8 cellular contexts compared by ENCODE assay signal in genomic region chr1:180586671-180587155, GRCh38. TPM values are rescaled to one million over a fixed set of nuclear protein-coding genes. Genes with fewer than 3 reads are reported as not detected.
DNase-seq lines count a peak whose midpoint lies in the region; ATAC-seq and TF ChIP-seq lines count a peak whose summit lies in the region.

No MANE protein-coding gene starts in this region.

- 10 to 27% (median 20%) methylated on average over 1 of the region's 1 CpG for WGBS in stomach, 5 donors

- peak; percentile 73 to 85 for ATAC-seq in activated T-cell treated with anti-CD3 and anti-CD28 coated beads, Interleukin-2, amount 50 U/mL, for 72 hours (replicated peaks in 1 of 2)
- ATAC-seq in GM21528 (IDR thresholded peaks at IDR 0.05; ENCODE audit: low FRiP score, unreplicated experiment) = no peak
- no peak for ATAC-seq in CD8-positive, alpha-beta T cell

- H3K4me3 ChIP-seq in stomach = no peak overlapping the region
- no peak overlapping the region for H3K4me3 ChIP-seq in CD8-positive, alpha-beta T cell (ENCODE audit: low read depth, low read length)

- H3K9me3 ChIP-seq in stomach = peaks cover 0 to 12% (median 5%) of the 10 kb centered on the region in 4 donors
- H3K9me3 ChIP-seq in CD8-positive, alpha-beta T cell (ENCODE audit: low read length) = no peaks in the 10 kb centered on the region

- no peaks in the 10 kb centered on the region for H3K27me3 ChIP-seq in stomach
- no peaks in the 10 kb centered on the region for H3K27me3 ChIP-seq in CD8-positive, alpha-beta T cell (ENCODE audit: insufficient read depth, low read length)

- peak; percentile 32 to 36 for DNase-seq in activated T-cell treated with anti-CD3 and anti-CD28 coated beads, Interleukin-2, amount 50 U/mL, for 72 hours
- DNase-seq in activated T-cell treated with anti-CD3 and anti-CD28 coated beads, Interleukin-2, amount 50 U/mL, for 1 hour = no peak
- DNase-seq in NCI-H226 = peak; percentile 83
- DNase-seq in ecto neural progenitor cell (ENCODE audit: low spot score) = peak; percentile 34
- DNase-seq in stomach = peak; percentile 78
- DNase-seq in middle frontal gyrus (ENCODE audit: extremely low spot score, low spot score) = no peak
- DNase-seq in CD8-positive, alpha-beta T cell = no peak

- TF ChIP-seq CTCF in stomach (IDR thresholded peaks at IDR 0.05) = no peak
- no peak for TF ChIP-seq CTCF in CD8-positive, alpha-beta T cell (IDR thresholded peaks at IDR 0.05)

- H3K4me1 Mint-ChIP-seq in activated T-cell treated with anti-CD3 and anti-CD28 coated beads, Interleukin-2, amount 50 U/mL, for 72 hours (ENCODE audit: low read depth) = peaks cover 29% of the 10 kb centered on the region
- H3K4me1 Mint-ChIP-seq in CD8-positive, alpha-beta T cell (ENCODE audit: low read depth) = no peaks in the 10 kb centered on the region

- H3K4me1 ChIP-seq in stomach = peaks cover 0 to 19% (median 4%) of the 10 kb centered on the region in 4 donors
- H3K4me1 ChIP-seq in CD8-positive, alpha-beta T cell (ENCODE audit: insufficient read depth, low read length) = no peaks in the 10 kb centered on the region

- POLR2A ChIA-PET in CD8-positive, alpha-beta T cell (lab: Charles Lee) = no interaction called here

- TF ChIP-seq POLR2A in stomach (IDR thresholded peaks at IDR 0.05) = no peak

- intact Hi-C loops in stomach (cut with DNase I; ENCODE audit: low total_unique reads) = no loop called here
- intact Hi-C loops in CD8-positive, alpha-beta T cell (cut with DNase I, micrococcal nuclease) = no loop called here

- no peaks in the 10 kb centered on the region for H3K27me3 Mint-ChIP-seq in activated T-cell treated with anti-CD3 and anti-CD28 coated beads, Interleukin-2, amount 50 U/mL, for 72 hours (ENCODE audit: low read depth)
- peaks cover 5% of the 10 kb centered on the region for H3K27me3 Mint-ChIP-seq in CD8-positive, alpha-beta T cell (ENCODE audit: low read depth)

- H3K9me3 Mint-ChIP-seq in activated T-cell treated with anti-CD3 and anti-CD28 coated beads, Interleukin-2, amount 50 U/mL, for 72 hours = peaks cover 3 to 6% of the 10 kb centered on the region in 2 donors
- peaks cover 3% of the 10 kb centered on the region for H3K9me3 Mint-ChIP-seq in CD8-positive, alpha-beta T cell

- H3K27ac Mint-ChIP-seq in activated T-cell treated with anti-CD3 and anti-CD28 coated beads, Interleukin-2, amount 50 U/mL, for 72 hours = peak overlapping the region; percentile 79
- H3K27ac Mint-ChIP-seq in CD8-positive, alpha-beta T cell = no peak overlapping the region

- no peak for TF ChIP-seq EP300 in stomach (IDR thresholded peaks at IDR 0.05)

- no peaks in the 10 kb centered on the region for H3K36me3 ChIP-seq in stomach
- no peaks in the 10 kb centered on the region for H3K36me3 ChIP-seq in CD8-positive, alpha-beta T cell (ENCODE audit: insufficient read depth, low read length)

- peaks cover 9 to 17% of the 10 kb centered on the region in 2 donors for H3K36me3 Mint-ChIP-seq in activated T-cell treated with anti-CD3 and anti-CD28 coated beads, Interleukin-2, amount 50 U/mL, for 72 hours (ENCODE audit: insufficient read depth in 2 of 2)
- H3K36me3 Mint-ChIP-seq in CD8-positive, alpha-beta T cell = no peaks in the 10 kb centered on the region

- CTCF ChIA-PET in CD8-positive, alpha-beta T cell (lab: Charles Lee) = no interaction called here

- peak overlapping the region in 1 of 5 donors; percentile 14 for H3K27ac ChIP-seq in stomach
- no peak overlapping the region for H3K27ac ChIP-seq in CD8-positive, alpha-beta T cell (ENCODE audit: low read depth, low read length)

- H3K4me3 Mint-ChIP-seq in activated T-cell treated with anti-CD3 and anti-CD28 coated beads, Interleukin-2, amount 50 U/mL, for 72 hours = peak overlapping the region; percentile 44 to 66
- H3K4me3 Mint-ChIP-seq in CD8-positive, alpha-beta T cell = no peak overlapping the region

RNA-seq across cellular contexts. Expression of gene OVAAL, which starts 27.9 kb away (rescaled TPM):
- not detected for total RNA-seq in activated T-cell treated with anti-CD3 and anti-CD28 coated beads, Interleukin-2, amount 50 U/mL, for 72 hours
- not detected for total RNA-seq in stomach
- not detected for polyA plus RNA-seq in stomach
- not detected for total RNA-seq in CD8-positive, alpha-beta T cell

RNA-seq across cellular contexts. Expression of gene XPR1, which starts 45.1 kb away (rescaled TPM):
- 10 to 100 TPM; 17.8 to 20.3 TPM for total RNA-seq in activated T-cell treated with anti-CD3 and anti-CD28 coated beads, Interleukin-2, amount 50 U/mL, for 72 hours
- total RNA-seq in stomach = 10 to 100 TPM in 3 of 5 donors, 1 to 10 TPM in 2; 3.5 to 27.0 (median 10.3) TPM
- polyA plus RNA-seq in stomach = 1 to 10 TPM in 2 of 3 donors, under 1 TPM in 1; 0.92 to 3.4 (median 1.7) TPM
- total RNA-seq in CD8-positive, alpha-beta T cell = 10 to 100 TPM; 11.6 to 12.3 TPM

Comparison
In these comparisons a context has a peak if more than half of its experiments do, and no peak if none do; other contexts are left out.
1. DNase-seq: peak in activated T-cell treated with anti-CD3 and anti-CD28 coated beads, Interleukin-2, amount 50 U/mL, for 72 hours (2 of 2), NCI-H226 (single experiment), ecto neural progenitor cell (single experiment) and stomach (single experiment); none in activated T-cell treated with anti-CD3 and anti-CD28 coated beads, Interleukin-2, amount 50 U/mL, for 1 hour (single experiment), middle frontal gyrus (single experiment) and CD8-positive, alpha-beta T cell (0 of 7).
2. ATAC-seq: peak in activated T-cell treated with anti-CD3 and anti-CD28 coated beads, Interleukin-2, amount 50 U/mL, for 72 hours (2 of 2); none in GM21528 (single experiment) and CD8-positive, alpha-beta T cell (single experiment).